In genomic region chr13:27919299-27919933, GRCh38 we compare ENCODE assay signal across 8 cellular contexts. TPM values are rescaled to one million over a fixed set of nuclear protein-coding genes. Genes with fewer than 3 reads are reported as not detected.
DNase-seq lines count a peak whose midpoint lies in the region; ATAC-seq, FAIRE-seq and TF ChIP-seq lines count a peak whose summit lies in the region.
"Had no signal": no experiment of that assay in that cellular context is flagged by ENCODE, and none has a peak within 500 bp of the region (broad histone marks: within the 10 kb centered on the region; RNA-seq: fewer than 3 reads in every experiment).

No MANE protein-coding gene starts in this region.

- H3K27me3 ChIP-seq in KMS-11 (ENCODE audit: insufficient read depth, low read depth) (peaks cover 8% of the 10 kb centered on the region; the same call in 1 of the 2 replicates), mammary epithelial cell (ENCODE audit: insufficient read depth, low read length) (peaks cover 63% of the 10 kb centered on the region), pancreas (no peaks in the 10 kb centered on the region)

- H3K36me3 ChIP-seq in KMS-11 (ENCODE audit: insufficient read depth): no peaks in the 10 kb centered on the region
- H3K36me3 ChIP-seq in mammary epithelial cell (ENCODE audit: insufficient read depth, low read length): no peaks in the 10 kb centered on the region
- H3K36me3 ChIP-seq in pancreas: peaks cover 0 to 6% (median 0%) of the 10 kb centered on the region in 3 donors

- ATAC-seq in pancreas (no peak), GM21825 (IDR thresholded peaks at IDR 0.05; ENCODE audit: unreplicated experiment) (no peak)

- CTCF ChIA-PET in mammary epithelial cell (lab: Charles Lee; ENCODE audit: low non-redundant PET): no interaction called here

- no TSS peak for BruUV-seq in mammary epithelial cell (replicated peaks; lab: Mats Ljungman, UMichigan)

- TF ChIP-seq CTCF in GM10266 (IDR thresholded peaks at IDR 0.05; ENCODE audit: control insufficient read depth, insufficient read depth, low read depth, missing control alignments): no peak
- no peak for TF ChIP-seq CTCF in KMS-11 (conservative IDR thresholded peaks at IDR 0.05; ENCODE audit: low read depth, low read length)
- TF ChIP-seq CTCF in mammary epithelial cell (conservative IDR thresholded peaks at IDR 0.05 in 1 of 2, IDR thresholded peaks at IDR 0.05 in 1 of 2; ENCODE audit: extremely low read depth in 1 of 2, insufficient read depth in 1 of 2, low read depth in 1 of 2, low read length in 2 of 2): no peak
- no peak for TF ChIP-seq CTCF in pancreas (IDR thresholded peaks at IDR 0.05)

- no peak overlapping the region for H3K4me3 ChIP-seq in KMS-11 (IDR thresholded peaks at IDR 0.05; ENCODE audit: insufficient read depth, low read depth, low read length)
- H3K4me3 ChIP-seq in mammary epithelial cell (replicated peaks in 1 of 3; ENCODE audit: insufficient read depth in 1 of 3, low read depth in 2 of 3, low read length in 3 of 3): peak overlapping the region in 2 of 3 experiments; percentile 21 to 37
- H3K4me3 ChIP-seq in pancreas: peak overlapping the region; percentile 68 to 86 (median 80)

- intact Hi-C loops in mammary epithelial cell (cut with micrococcal nuclease): no loop called here
- intact Hi-C loops in pancreas (cut with DNase I): no loop called here

- no peak overlapping the region for H3K9ac ChIP-seq in KMS-11
- H3K9ac ChIP-seq in mammary epithelial cell (ENCODE audit: insufficient read depth, low read length): no peak overlapping the region

- no peak overlapping the region for H3K27ac ChIP-seq in KMS-11
- no peak overlapping the region for H3K27ac ChIP-seq in mammary epithelial cell (ENCODE audit: insufficient read depth, low read depth, low read length)
- H3K27ac ChIP-seq in pancreas: peak overlapping the region; percentile 56 to 87 (median 68)

- H3K4me1 ChIP-seq in KMS-11 (ENCODE audit: low read depth, poor library complexity, severe bottlenecking) (peaks cover 6% of the 10 kb centered on the region), mammary epithelial cell (ENCODE audit: insufficient read depth, low read length) (peaks cover 22% of the 10 kb centered on the region), pancreas (peaks cover 0 to 10% (median 0%) of the 10 kb centered on the region in 3 donors)

- H4K20me1 ChIP-seq in KMS-11 (ENCODE audit: insufficient read depth) (no peaks in the 10 kb centered on the region), mammary epithelial cell (ENCODE audit: insufficient read depth, low read length) (no peaks in the 10 kb centered on the region)

- FAIRE-seq in pancreas (lab: Jason Lieb, UNC): no peak

- H3K79me2 ChIP-seq in KMS-11 (ENCODE audit: insufficient read depth, low read depth) (no peaks in the 10 kb centered on the region), mammary epithelial cell (ENCODE audit: insufficient read depth, low read length) (no peaks in the 10 kb centered on the region)

- in situ Hi-C loops in mammary epithelial cell (cut with MboI; ENCODE audit: low sequenced_read_pairs in 2 of 2): no loop called here

- dilution Hi-C loops in mammary epithelial cell (cut with HindIII; ENCODE audit: low sequenced_read_pairs): no loop called here

- peak overlapping the region; percentile 42; the same call in 1 of the 2 replicates for H3K4me2 ChIP-seq in KMS-11
- peak overlapping the region; percentile 88 for H3K4me2 ChIP-seq in mammary epithelial cell (ENCODE audit: insufficient read depth, low read depth, low read length)

- DNase-seq in GM10266 (ENCODE audit: extremely low spot score) (peak; percentile 63), mammary epithelial cell (no peak), pancreas (peak in 1 of 6 donors; percentile 90), T1000 (lab: John Stamatoyannopoulos, UW) (no peak)
- DNase-seq in stimulated activated CD8-positive, alpha-beta memory T cell treated with anti-CD3 and anti-CD28 coated beads, Interleukin-4, amount 100 ng/mL, for 48 hours: no peak

- 31% methylated on average over 14 of the region's 17 CpGs for WGBS in mammary epithelial cell (ENCODE audit: low coverage, missing lambda C conversion rate)
- 12 to 13% methylated on average over 17 of the region's 17 CpGs for WGBS in pancreas, 2 donors

- H3K9me3 ChIP-seq in mammary epithelial cell (replicated peaks; ENCODE audit: insufficient read depth, low read length): no peaks in the 10 kb centered on the region
- H3K9me3 ChIP-seq in pancreas: no peaks in the 10 kb centered on the region

- H2AFZ ChIP-seq in KMS-11 (ENCODE audit: low read depth): peak overlapping the region; percentile 82
- H2AFZ ChIP-seq in mammary epithelial cell (ENCODE audit: low read depth, low read length): peak overlapping the region; percentile 81

RNA-seq across cellular contexts. Expression of gene PDX1, which starts 0.4 kb away (rescaled TPM):
- not detected for total RNA-seq in mammary epithelial cell
- polyA plus RNA-seq in mammary epithelial cell: not detected
- not detected for polyA minus RNA-seq in mammary epithelial cell
- total RNA-seq in pancreas: 10 to 100 TPM in 5 of 6 donors, 1 to 10 TPM in 1; 8.0 to 17.1 (median 12.3) TPM
- 10 to 100 TPM; 15.7 to 26.1 TPM for polyA plus RNA-seq in pancreas
- total RNA-seq: fibroblast of lung had no signal
- polyA plus RNA-seq: fibroblast of lung had no signal

RNA-seq across cellular contexts. Expression of gene CDX2, which starts 49.7 kb away (rescaled TPM):
- not detected for total RNA-seq in mammary epithelial cell
- not detected for polyA plus RNA-seq in mammary epithelial cell
- not detected for polyA minus RNA-seq in mammary epithelial cell
- 1 to 10 TPM; 2.8 to 6.0 (median 4.8) TPM for total RNA-seq in pancreas
- 1 to 10 TPM; 3.5 to 6.9 TPM for polyA plus RNA-seq in pancreas
- total RNA-seq: fibroblast of lung had no signal
- polyA plus RNA-seq: fibroblast of lung had no signal

Comparison
In these comparisons a context has a peak if more than half of its experiments do, and no peak if none do; other contexts are left out.
1. H3K27ac ChIP-seq: peak in pancreas (4 of 4); none in KMS-11 (single experiment) and mammary epithelial cell (single experiment).
2. RNA of gene PDX1, which starts 0.4 kb away (total RNA-seq): 8.0 to 17.1 TPM in pancreas; not detected in mammary epithelial cell; every median in the first group is over 4 times any median in the second.